Comparison of ENCODE assay signal across 8 cellular contexts in the genomic region with DNA sequence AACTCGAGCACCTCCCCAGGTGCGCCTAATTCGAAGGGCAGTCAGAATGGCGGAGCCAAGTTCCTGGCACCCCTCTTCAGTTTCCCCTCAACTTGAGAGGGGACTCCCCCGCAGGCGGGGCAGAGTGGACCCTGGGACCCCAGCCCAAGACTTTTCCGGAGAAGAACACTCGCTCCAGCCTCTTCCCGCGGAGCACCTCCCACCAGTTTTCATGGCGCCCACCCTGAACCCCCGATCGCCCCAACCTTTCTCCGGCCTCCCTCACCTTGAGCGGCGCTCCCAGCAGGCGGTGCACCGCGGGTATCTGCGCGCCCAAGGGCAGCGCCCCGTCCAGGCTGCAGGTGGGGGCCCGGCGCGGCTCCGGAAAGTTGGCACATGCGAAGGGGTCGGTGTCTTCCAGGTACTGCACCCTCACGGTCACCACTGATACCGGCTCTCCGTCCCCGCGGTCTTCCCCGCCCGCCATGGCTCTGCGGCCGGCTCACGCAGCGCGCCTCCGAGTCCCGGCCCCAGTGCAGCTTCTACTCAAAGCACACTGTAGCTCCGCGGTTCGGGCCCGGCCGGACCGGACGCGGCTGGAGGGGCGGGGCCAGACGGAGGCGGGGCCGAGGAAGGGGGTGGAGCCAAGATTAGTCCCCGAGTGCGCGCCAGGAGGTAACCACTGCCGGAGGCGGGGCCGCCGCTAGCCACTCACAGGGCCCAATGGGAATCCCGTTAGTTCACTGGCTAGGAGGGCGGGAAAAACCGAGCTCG. TPM values are rescaled to one million over a fixed set of nuclear protein-coding genes. Genes with fewer than 3 reads are reported as not detected.
DNase-seq lines count a peak whose midpoint lies in the region; ATAC-seq and FAIRE-seq lines count a peak whose summit lies in the region.

A gene (minus strand): TSS at position 537 of the 753 bp plus-strand sequence. CDS start 71 bp downstream, at position 466.

- H4K20me1 ChIP-seq in Karpas-422 (ENCODE audit: insufficient read depth, low read depth, low read length) = peaks cover 11% of the 10 kb centered on the region; the same call in 1 of the 2 replicates

- no peaks in the 10 kb centered on the region for H3K27me3 ChIP-seq in Karpas-422 (ENCODE audit: low read length)
- H3K27me3 ChIP-seq in esophagus (ENCODE audit: control insufficient read depth in 1 of 2, insufficient read depth in 2 of 2, low read length in 2 of 2) = peaks cover 0 to 8% of the 10 kb centered on the region in 2 donors
- H3K27me3 ChIP-seq in muscle layer of duodenum (ENCODE audit: low read depth, low read length) = peaks cover 9% of the 10 kb centered on the region

- no peaks in the 10 kb centered on the region for H3K9me3 ChIP-seq in Karpas-422 (ENCODE audit: low read length)
- H3K9me3 ChIP-seq in esophagus (ENCODE audit: control insufficient read depth in 2 of 2, insufficient read depth in 1 of 2, low read depth in 1 of 2, low read length in 1 of 2) = no peaks in the 10 kb centered on the region
- no peaks in the 10 kb centered on the region for H3K9me3 ChIP-seq in muscle layer of duodenum (ENCODE audit: control insufficient read depth in 1 of 2, low read length in 2 of 2)

- peak within 1 kb of the TSS; percentile 88 for H3K4me3 ChIP-seq in Karpas-422 (ENCODE audit: low read length)
- H3K4me3 ChIP-seq in esophagus (ENCODE audit: low read depth in 1 of 2, low read length in 2 of 2) = peak within 1 kb of the TSS; percentile 51 to 70
- peak within 1 kb of the TSS; percentile 77 to 91 for H3K4me3 ChIP-seq in muscle layer of duodenum (ENCODE audit: low read depth in 1 of 2, low read length in 2 of 2)

- H3K27ac ChIP-seq in Karpas-422 (ENCODE audit: low read length) (peak within 1 kb of the TSS; percentile 83), esophagus (ENCODE audit: low read depth in 2 of 2, low read length in 1 of 2) (peak within 1 kb of the TSS; percentile 84), muscle layer of duodenum (ENCODE audit: low read length) (peak within 1 kb of the TSS; percentile 60)

- peak; percentile 40 for ATAC-seq in GM21825 (IDR thresholded peaks at IDR 0.05; ENCODE audit: unreplicated experiment)

- WGBS in esophagus, 2 donors = 0% methylated on average over 66 of the region's 66 CpGs

- H2AFZ ChIP-seq in Karpas-422 (ENCODE audit: low read length) = peak within 1 kb of the TSS; percentile 93

- H3K36me3 ChIP-seq in Karpas-422 (ENCODE audit: insufficient read depth, low read length) (no peaks in the 10 kb centered on the region), esophagus (ENCODE audit: control insufficient read depth in 2 of 2, insufficient read depth in 2 of 2, low read length in 1 of 2) (no peaks in the 10 kb centered on the region), muscle layer of duodenum (ENCODE audit: control insufficient read depth in 1 of 2, insufficient read depth in 2 of 2, low read length in 2 of 2) (peaks cover 0 to 3% of the 10 kb centered on the region in 2 donors)

- peak within 1 kb of the TSS; percentile 95 for H3K4me2 ChIP-seq in Karpas-422 (ENCODE audit: low read depth, low read length, poor library complexity, severe bottlenecking)

- peaks cover 26% of the 10 kb centered on the region for H3K79me2 ChIP-seq in Karpas-422 (ENCODE audit: low read length)

- peaks cover 60% of the 10 kb centered on the region for H3K4me1 ChIP-seq in Karpas-422 (ENCODE audit: low read length)
- peaks cover 9 to 28% of the 10 kb centered on the region in 2 donors for H3K4me1 ChIP-seq in esophagus (ENCODE audit: control insufficient read depth in 2 of 2, insufficient read depth in 2 of 2, low read length in 1 of 2)
- H3K4me1 ChIP-seq in muscle layer of duodenum (ENCODE audit: control insufficient read depth in 1 of 2, insufficient read depth in 2 of 2, low read length in 2 of 2) = peaks cover 15 to 38% of the 10 kb centered on the region in 2 donors

- FAIRE-seq in RCC 7860 (lab: Jason Lieb, UNC) = peak; percentile 63

- peak within 1 kb of the TSS; percentile 90 for H3K9ac ChIP-seq in Karpas-422 (ENCODE audit: low read length)

- no peaks in the 10 kb centered on the region for H3K9me2 ChIP-seq in Karpas-422 (replicated peaks; ENCODE audit: insufficient read depth, low read length)

- DNase-seq in DMS79 treated with DMSO at 0.1 percent for 48 hours (lab: John Stamatoyannopoulos, UW) (peak; percentile 72), Karpas-422 (peak; percentile 98), RCC 7860 (ENCODE audit: low spot score) (peak; percentile 89)
- DNase-seq in activated T-cell treated with anti-CD3 and anti-CD28 coated beads, Interleukin-2, amount 50 U/mL, for 48 hours = peak; percentile 99 to 100
- peak; percentile 97 for DNase-seq in stimulated activated CD8-positive, alpha-beta memory T cell treated with anti-CD3 and anti-CD28 coated beads, Interleukin-7, amount 100 ng/mL, for 24 hours (ENCODE audit: low read depth)

RNA-seq across cellular contexts. Expression of the gene that starts here (rescaled TPM):
- 29.1 and 33.1 TPM in 2 replicates for total RNA-seq in Karpas-422 (2014; rRNA removed; shearing (Covaris generic); ENCODE audit: low replicate concordance)
- polyA plus RNA-seq in esophagus = 10 to 100 TPM in 1 of 2 donors, 1 to 10 TPM in 1; 6.3 to 11.4 TPM

Comparison
In these comparisons a context has a peak if more than half of its experiments do, and no peak if none do; other contexts are left out.
1. Peak in every context shown above with its lines: DNase-seq, ATAC-seq, H3K4me3 ChIP-seq and H3K27ac ChIP-seq.